In genomic region chr9:131402738-131403492, GRCh38 we compare ENCODE assay signal across 7 cellular contexts. TPM values are rescaled to one million over a fixed set of nuclear protein-coding genes. Genes with fewer than 3 reads are reported as not detected.
DNase-seq lines count a peak whose midpoint lies in the region; ATAC-seq and TF ChIP-seq lines count a peak whose summit lies in the region.

No MANE protein-coding gene starts in this region.

- no peak overlapping the region for H3K14ac ChIP-seq in H9 (ENCODE audit: insufficient read depth, low read length)

- DNase-seq in H9 (no peak), RWPE2 (ENCODE audit: low spot score) (peak; percentile 86), endothelial cell (ENCODE audit: low spot score) (no peak), mesothelial cell of epicardium (ENCODE audit: low spot score in 2 of 2, unreplicated experiment in 2 of 2) (no peak), type B pancreatic cell (ENCODE audit: extremely low spot score, unreplicated experiment) (no peak), UCSD-AML1 (lab: John Stamatoyannopoulos, UW; ENCODE audit: unreplicated experiment) (no peak)

- no peak overlapping the region for H3K4me3 ChIP-seq in RWPE2 (ENCODE audit: severe bottlenecking)

- H3K4me1 ChIP-seq in H9 (ENCODE audit: insufficient read depth, low read length), result peaks cover 42% of the 10 kb centered on the region
- H3K4me1 ChIP-seq in RWPE2 (ENCODE audit: insufficient read depth, poor library complexity, severe bottlenecking), result peaks cover 76% of the 10 kb centered on the region

- H4K5ac ChIP-seq in H9 (ENCODE audit: insufficient read length, low read depth, low read length), result no peak overlapping the region

- no peaks in the 10 kb centered on the region for H3K9me3 ChIP-seq in H9 (ENCODE audit: control insufficient read depth, low read depth, low read length)
- H3K9me3 ChIP-seq in RWPE2 (ENCODE audit: severe bottlenecking), result no peaks in the 10 kb centered on the region

- no peak overlapping the region for H2BK15ac ChIP-seq in H9 (ENCODE audit: low read depth, low read length)

- H2AK5ac ChIP-seq in H9 (ENCODE audit: insufficient read length, low read length), result no peak overlapping the region

- H3K27me3 ChIP-seq in H9 (ENCODE audit: insufficient read depth, low read length) (no peaks in the 10 kb centered on the region), RWPE2 (ENCODE audit: insufficient read depth, poor library complexity, severe bottlenecking) (no peaks in the 10 kb centered on the region)

- H2BK12ac ChIP-seq in H9 (ENCODE audit: insufficient read length, low read depth, low read length), result no peak overlapping the region

- TF ChIP-seq CTCF in H9 (conservative IDR thresholded peaks at IDR 0.05), result no peak
- TF ChIP-seq CTCF in RWPE2 (IDR thresholded peaks at IDR 0.05; ENCODE audit: poor library complexity, severe bottlenecking), result no peak
- TF ChIP-seq CTCF in endothelial cell (IDR thresholded peaks at IDR 0.05; ENCODE audit: unreplicated experiment), result no peak
- no peak for TF ChIP-seq CTCF in mesothelial cell of epicardium (IDR thresholded peaks at IDR 0.05; ENCODE audit: unreplicated experiment)
- no peak for TF ChIP-seq CTCF in type B pancreatic cell (conservative IDR thresholded peaks at IDR 0.05)

- H4K20me1 ChIP-seq in H9 (ENCODE audit: control insufficient read depth, insufficient read depth, insufficient read length), result no peaks in the 10 kb centered on the region

- H2BK120ac ChIP-seq in H9 (ENCODE audit: low read depth, low read length, poor library complexity, severe bottlenecking), result no peak overlapping the region

- no peak overlapping the region for H4K8ac ChIP-seq in H9 (replicated peaks; ENCODE audit: insufficient read length, low read depth, low read length)

- no peak overlapping the region for H3K27ac ChIP-seq in H9 (ENCODE audit: insufficient read length, low read depth, low read length)
- H3K27ac ChIP-seq in RWPE2 (ENCODE audit: poor library complexity, severe bottlenecking), result peak overlapping the region; percentile 97

- no peak overlapping the region for H3K23ac ChIP-seq in H9 (ENCODE audit: insufficient read length, low read depth, low read length)

- no CpG with 5 or more reads among the region's 12 CpGs for WGBS in H9 (ENCODE audit: extremely low coverage, insufficient read length, low lambda C conversion rate)

- H3K4me3 Mint-ChIP-seq in H9 (peak overlapping the region; percentile 24 to 46), endothelial cell (ENCODE audit: unreplicated experiment) (no peak overlapping the region), mesothelial cell of epicardium (peak overlapping the region; percentile 26), type B pancreatic cell (peak overlapping the region; percentile 76)

- no peak overlapping the region for H3K56ac ChIP-seq in H9 (ENCODE audit: insufficient read length, low read depth, low read length)

- H3K9ac ChIP-seq in H9 (ENCODE audit: extremely low read depth, insufficient read length, low read length), result no peak overlapping the region

- no peaks in the 10 kb centered on the region for H3K79me1 ChIP-seq in H9 (ENCODE audit: insufficient read depth, low read depth, low read length, poor library complexity, severe bottlenecking)

- H2BK20ac ChIP-seq in H9 (ENCODE audit: low read depth, low read length, poor library complexity, severe bottlenecking), result no peak overlapping the region

- H3K36me3 ChIP-seq in RWPE2 (ENCODE audit: low read depth), result peaks cover 11% of the 10 kb centered on the region

- no peak overlapping the region for H2BK5ac ChIP-seq in H9 (ENCODE audit: insufficient read length, low read length)

- H3K27me3 Mint-ChIP-seq in H9 (ENCODE audit: low read depth) (no peaks in the 10 kb centered on the region), endothelial cell (ENCODE audit: unreplicated experiment) (peaks cover 3% of the 10 kb centered on the region), mesothelial cell of epicardium (ENCODE audit: low read depth) (no peaks in the 10 kb centered on the region), type B pancreatic cell (no peaks in the 10 kb centered on the region)

- H3K23me2 ChIP-seq in H9 (ENCODE audit: insufficient read length, low read depth, low read length, poor library complexity, severe bottlenecking), result peaks cover 5% of the 10 kb centered on the region

- H4K91ac ChIP-seq in H9 (ENCODE audit: insufficient read length, low read depth, low read length), result no peak overlapping the region

- H3K4me1 Mint-ChIP-seq in H9, result peaks cover 74 to 93% of the 10 kb centered on the region in 2 experiments
- peaks cover 74% of the 10 kb centered on the region for H3K4me1 Mint-ChIP-seq in endothelial cell (ENCODE audit: unreplicated experiment)
- H3K4me1 Mint-ChIP-seq in mesothelial cell of epicardium, result peaks cover 73% of the 10 kb centered on the region
- peaks cover 67% of the 10 kb centered on the region for H3K4me1 Mint-ChIP-seq in type B pancreatic cell (ENCODE audit: unreplicated experiment)

- H3K4ac ChIP-seq in H9 (ENCODE audit: low read depth, low read length), result no peak overlapping the region

- no peak overlapping the region for H3K18ac ChIP-seq in H9 (ENCODE audit: insufficient read length, low read depth, low read length)

- no peak overlapping the region for H3T11ph ChIP-seq in H9 (ENCODE audit: low read length)

- H3K36me3 Mint-ChIP-seq in H9 (ENCODE audit: insufficient read depth in 1 of 3, low read depth in 3 of 3) (peaks cover 6 to 23% (median 17%) of the 10 kb centered on the region in 3 experiments; a peak in 6 of 7 replicates), endothelial cell (ENCODE audit: low read depth, unreplicated experiment) (no peaks in the 10 kb centered on the region), mesothelial cell of epicardium (no peaks in the 10 kb centered on the region), type B pancreatic cell (peaks cover 4% of the 10 kb centered on the region)

- ATAC-seq in RWPE2 (ENCODE audit: low read depth) (peak; percentile 78), HG03520 (IDR thresholded peaks at IDR 0.05; ENCODE audit: unreplicated experiment) (no peak)

- H3K27ac Mint-ChIP-seq in H9 (peak overlapping the region; percentile 82 to 96 (median 89)), endothelial cell (ENCODE audit: unreplicated experiment) (peak overlapping the region; percentile 76), mesothelial cell of epicardium (peak overlapping the region; percentile 91), type B pancreatic cell (peak overlapping the region; percentile 77)

- H3K9me3 Mint-ChIP-seq in H9 (no peaks in the 10 kb centered on the region), endothelial cell (ENCODE audit: unreplicated experiment) (no peaks in the 10 kb centered on the region), mesothelial cell of epicardium (no peaks in the 10 kb centered on the region), type B pancreatic cell (no peaks in the 10 kb centered on the region)

- H2AFZ ChIP-seq in H9 (ENCODE audit: low read length), result no peak overlapping the region

- H3K4me2 ChIP-seq in H9 (ENCODE audit: insufficient read depth, insufficient read length, low read length), result peak overlapping the region; percentile 4

- peaks cover 93% of the 10 kb centered on the region for H3K79me2 ChIP-seq in H9 (ENCODE audit: insufficient read depth, low read length)

RNA-seq across cellular contexts. Expression of gene PRRC2B, which starts 9.0 kb away (rescaled TPM):
- total RNA-seq in H9 (2021), result 243 and 251 TPM in 2 replicates
- total RNA-seq in endothelial cell (ENCODE audit: unreplicated experiment), result 350 TPM
- 495 to 505 TPM (median 497 TPM) in 3 replicates for total RNA-seq in mesothelial cell of epicardium
- 225 and 300 TPM in 2 replicates for total RNA-seq in type B pancreatic cell (ENCODE audit: low replicate concordance)
